17 cellular contexts compared by ENCODE assay signal in the genomic region with DNA sequence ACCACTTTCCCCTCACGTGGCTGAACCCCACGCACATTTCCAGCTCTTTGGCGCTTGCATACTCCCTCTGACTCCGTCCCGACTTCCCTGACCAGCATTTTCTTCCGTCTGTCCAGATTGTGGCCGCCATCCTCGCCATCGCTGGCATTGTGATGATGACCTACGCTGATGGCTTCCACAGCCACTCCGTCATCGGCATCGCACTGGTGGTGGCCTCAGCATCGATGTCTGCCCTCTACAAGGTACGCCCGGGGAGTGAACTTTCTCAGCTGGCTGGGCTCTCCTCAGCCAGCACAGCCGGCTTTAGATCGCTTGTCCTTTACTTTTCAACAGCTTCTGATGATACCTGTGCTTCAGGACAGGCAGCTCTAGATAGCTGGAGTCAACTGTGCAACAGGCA. TPM values are rescaled to one million over a fixed set of nuclear protein-coding genes. Genes with fewer than 3 reads are reported as not detected.
DNase-seq lines count a peak whose midpoint lies in the region; ATAC-seq and TF ChIP-seq lines count a peak whose summit lies in the region.
"Had no signal": no experiment of that assay in that cellular context is flagged by ENCODE, and none has a peak within 500 bp of the region (broad histone marks: within the 10 kb centered on the region; RNA-seq: fewer than 3 reads in every experiment).

No MANE protein-coding gene starts in this region.

- no peak for DNase-seq in activated naive CD4-positive, alpha-beta T cell (lab: John Stamatoyannopoulos, UW)
- DNase-seq in DND-41: no peak
- DNase-seq in activated naive CD8-positive, alpha-beta T cell treated with anti-CD3 and anti-CD28 coated beads, Interleukin-2, amount 50 U/mL, for 24 hours: no peak
- no peak for DNase-seq in naive thymus-derived CD8-positive, alpha-beta T cell
- no peak for DNase-seq in mesenchymal stem cell
- no peak for DNase-seq in mucosa of gallbladder (ENCODE audit: low spot score)
- DNase-seq: BE2C, DMS79 treated with DMSO at 0.1 percent for 48 hours, H7, HFFc6, KBM-7, NCI-H1694 treated with DMSO at 0.1 percent for 48 hours, NCI-H226, NCI-H524 treated with DMSO at 0.1 percent for 48 hours, PC-9 had no signal

- H3K9me3 Mint-ChIP-seq in activated naive CD4-positive, alpha-beta T cell treated with anti-CD3 and anti-CD28 coated beads, Interleukin-2, amount 50 U/mL, for 24 hours: no peaks in the 10 kb centered on the region
- H3K9me3 Mint-ChIP-seq in activated naive CD8-positive, alpha-beta T cell treated with anti-CD3 and anti-CD28 coated beads, Interleukin-2, amount 50 U/mL, for 24 hours: no peaks in the 10 kb centered on the region
- peaks cover 0 to 10% (median 0%) of the 10 kb centered on the region in 9 donors for H3K9me3 Mint-ChIP-seq in naive thymus-derived CD8-positive, alpha-beta T cell
- H3K9me3 Mint-ChIP-seq: HFFc6 had no signal

- H3K4me1 ChIP-seq in DND-41 (ENCODE audit: insufficient read depth, low read length): peaks cover 30% of the 10 kb centered on the region
- no peaks in the 10 kb centered on the region for H3K4me1 ChIP-seq in mesenchymal stem cell (ENCODE audit: control insufficient read depth, insufficient read depth, low read depth, low read length)
- H3K4me1 ChIP-seq: BE2C had no signal

- POLR2A ChIA-PET in naive thymus-derived CD8-positive, alpha-beta T cell (lab: Charles Lee): interaction anchor here (0.9 to 1.1 kb wide), 2 partner anchors 9 to 57 kb away, joined by 3 to 4 read pairs; partner anchors contain the start of gene COA6

- no peaks in the 10 kb centered on the region for H3K79me1 ChIP-seq in mesenchymal stem cell (replicated peaks; ENCODE audit: low read length, poor library complexity, severe bottlenecking)

- H3K4me2 ChIP-seq in DND-41 (ENCODE audit: insufficient read depth, low read length) (no peak overlapping the region), mesenchymal stem cell (ENCODE audit: low read length, poor library complexity, severe bottlenecking) (no peak overlapping the region)
- H3K4me2 ChIP-seq: PC-9 had no signal

- no peak overlapping the region for H3K23ac ChIP-seq in mesenchymal stem cell (ENCODE audit: low read length in 2 of 2)

- H3K4me3 Mint-ChIP-seq in activated naive CD4-positive, alpha-beta T cell treated with anti-CD3 and anti-CD28 coated beads, Interleukin-2, amount 50 U/mL, for 24 hours: peak overlapping the region; percentile 85
- peak overlapping the region; percentile 70 for H3K4me3 Mint-ChIP-seq in activated naive CD8-positive, alpha-beta T cell treated with anti-CD3 and anti-CD28 coated beads, Interleukin-2, amount 50 U/mL, for 24 hours
- H3K4me3 Mint-ChIP-seq in naive thymus-derived CD8-positive, alpha-beta T cell: peak overlapping the region in 4 of 10 donors; percentile 12 to 54 (median 31)
- H3K4me3 Mint-ChIP-seq: HFFc6 had no signal

- no peaks in the 10 kb centered on the region for H3K27me3 ChIP-seq in DND-41 (ENCODE audit: insufficient read depth, low read length, poor library complexity)
- H3K27me3 ChIP-seq in mesenchymal stem cell (ENCODE audit: control insufficient read depth in 1 of 2, insufficient read depth in 1 of 2, low read length in 2 of 2): peaks cover 9 to 60% of the 10 kb centered on the region in 2 experiments

- H3K4me1 Mint-ChIP-seq in activated naive CD4-positive, alpha-beta T cell treated with anti-CD3 and anti-CD28 coated beads, Interleukin-2, amount 50 U/mL, for 24 hours: peaks cover 79% of the 10 kb centered on the region
- peaks cover 74% of the 10 kb centered on the region for H3K4me1 Mint-ChIP-seq in activated naive CD8-positive, alpha-beta T cell treated with anti-CD3 and anti-CD28 coated beads, Interleukin-2, amount 50 U/mL, for 24 hours
- H3K4me1 Mint-ChIP-seq in naive thymus-derived CD8-positive, alpha-beta T cell: peaks cover 16 to 68% (median 59%) of the 10 kb centered on the region in 4 donors

- no peak overlapping the region for H2BK5ac ChIP-seq in mesenchymal stem cell (ENCODE audit: low read depth, low read length, poor library complexity, severe bottlenecking)

- no peak overlapping the region for H2BK120ac ChIP-seq in mesenchymal stem cell (ENCODE audit: low read depth, low read length)

- TF ChIP-seq CTCF in DND-41 (IDR thresholded peaks at IDR 0.05; ENCODE audit: borderline replicate concordance, extremely low read depth, low read length, poor library complexity, severe bottlenecking): no peak

- H3K79me2 ChIP-seq in DND-41 (ENCODE audit: insufficient read depth, low read length): no peaks in the 10 kb centered on the region

- no peak overlapping the region for H4K8ac ChIP-seq in mesenchymal stem cell (ENCODE audit: low read length)

- H4K20me1 ChIP-seq in DND-41 (ENCODE audit: insufficient read depth, low read length): no peaks in the 10 kb centered on the region

- no peak overlapping the region for H3K9ac ChIP-seq in DND-41 (ENCODE audit: low read depth, low read length)
- H3K9ac ChIP-seq in mesenchymal stem cell (ENCODE audit: low read length): no peak overlapping the region

- H3K9me3 ChIP-seq in DND-41 (ENCODE audit: insufficient read depth, low read length, severe bottlenecking) (no peaks in the 10 kb centered on the region), mesenchymal stem cell (ENCODE audit: control insufficient read depth, low read length) (no peaks in the 10 kb centered on the region)
- H3K9me3 ChIP-seq: BE2C had no signal

- H3K14ac ChIP-seq in mesenchymal stem cell (ENCODE audit: low read length in 2 of 2): peak overlapping the region in 1 of 2 experiments; percentile 89

- ATAC-seq in DND-41 (ENCODE audit: insufficient read depth, low read depth) (no peak), GM21528 (IDR thresholded peaks at IDR 0.05; ENCODE audit: low FRiP score, unreplicated experiment) (no peak)
- ATAC-seq in activated naive CD8-positive, alpha-beta T cell treated with anti-CD3 and anti-CD28 coated beads, Interleukin-2, amount 50 U/mL, for 24 hours: no peak
- ATAC-seq in naive thymus-derived CD8-positive, alpha-beta T cell: no peak

- no peak overlapping the region for H2BK12ac ChIP-seq in mesenchymal stem cell (ENCODE audit: low read length in 2 of 2)

- whole genome bisulfite sequencing in mesenchymal stem cell: 96% methylated on average over 18 of the region's 18 CpGs

- no peak overlapping the region for H2BK15ac ChIP-seq in mesenchymal stem cell (ENCODE audit: low read depth, poor library complexity, severe bottlenecking)

- H2AK5ac ChIP-seq in mesenchymal stem cell (ENCODE audit: low read length, severe bottlenecking): no peak overlapping the region

- H3K27ac ChIP-seq in DND-41 (ENCODE audit: low read length): peak overlapping the region; percentile 88
- no peak overlapping the region for H3K27ac ChIP-seq in mesenchymal stem cell (ENCODE audit: low read length, poor library complexity, severe bottlenecking)
- H3K27ac ChIP-seq: PC-9 had no signal

- H3K18ac ChIP-seq in mesenchymal stem cell (ENCODE audit: low read depth in 1 of 2, low read length in 2 of 2): no peak overlapping the region

- peak overlapping the region; percentile 98 for H3K27ac Mint-ChIP-seq in activated naive CD4-positive, alpha-beta T cell treated with anti-CD3 and anti-CD28 coated beads, Interleukin-2, amount 50 U/mL, for 24 hours
- H3K27ac Mint-ChIP-seq in activated naive CD8-positive, alpha-beta T cell treated with anti-CD3 and anti-CD28 coated beads, Interleukin-2, amount 50 U/mL, for 24 hours: peak overlapping the region; percentile 96
- H3K27ac Mint-ChIP-seq in naive thymus-derived CD8-positive, alpha-beta T cell: peak overlapping the region in 8 of 10 donors; percentile 88 to 99 (median 96)
- H3K27ac Mint-ChIP-seq: HFFc6 had no signal

- H4K91ac ChIP-seq in mesenchymal stem cell (ENCODE audit: low read length): no peak overlapping the region

- peaks cover 4% of the 10 kb centered on the region for H3K36me3 Mint-ChIP-seq in activated naive CD4-positive, alpha-beta T cell treated with anti-CD3 and anti-CD28 coated beads, Interleukin-2, amount 50 U/mL, for 24 hours
- H3K36me3 Mint-ChIP-seq in activated naive CD8-positive, alpha-beta T cell treated with anti-CD3 and anti-CD28 coated beads, Interleukin-2, amount 50 U/mL, for 24 hours (ENCODE audit: low read depth): no peaks in the 10 kb centered on the region
- H3K36me3 Mint-ChIP-seq in naive thymus-derived CD8-positive, alpha-beta T cell: no peaks in the 10 kb centered on the region

- H2AFZ ChIP-seq in DND-41 (ENCODE audit: low read depth, low read length) (no peak overlapping the region), mesenchymal stem cell (ENCODE audit: low read depth, low read length) (no peak overlapping the region)
- H2AFZ ChIP-seq: PC-9 had no signal

- no peak overlapping the region for H3K4ac ChIP-seq in mesenchymal stem cell (ENCODE audit: low read depth in 1 of 2, low read length in 2 of 2)

- H3K4me3 ChIP-seq in DND-41 (ENCODE audit: low read depth in 1 of 2, low read length in 2 of 2) (no peak overlapping the region), mesenchymal stem cell (ENCODE audit: insufficient read depth in 1 of 2, low read depth in 1 of 2, low read length in 2 of 2) (peak overlapping the region in 1 of 2 experiments; percentile 5)
- H3K4me3 ChIP-seq: PC-9 had no signal

- H3K27me3 Mint-ChIP-seq in activated naive CD4-positive, alpha-beta T cell treated with anti-CD3 and anti-CD28 coated beads, Interleukin-2, amount 50 U/mL, for 24 hours: no peaks in the 10 kb centered on the region
- no peaks in the 10 kb centered on the region for H3K27me3 Mint-ChIP-seq in activated naive CD8-positive, alpha-beta T cell treated with anti-CD3 and anti-CD28 coated beads, Interleukin-2, amount 50 U/mL, for 24 hours
- peaks cover 0 to 7% (median 0%) of the 10 kb centered on the region in 5 donors for H3K27me3 Mint-ChIP-seq in naive thymus-derived CD8-positive, alpha-beta T cell

- H3K36me3 ChIP-seq in DND-41 (ENCODE audit: insufficient read depth, low read length) (peaks cover 5% of the 10 kb centered on the region), mesenchymal stem cell (ENCODE audit: control insufficient read depth in 1 of 2, insufficient read depth in 2 of 2, low read depth in 1 of 2, low read length in 2 of 2) (no peaks in the 10 kb centered on the region)
- H3K36me3 ChIP-seq: BE2C had no signal

RNA-seq across cellular contexts. Expression of gene COA6, which starts 56.8 kb away (rescaled TPM):
- 10 to 100 TPM; 16.1 to 22.1 TPM for total RNA-seq in naive thymus-derived CD8-positive, alpha-beta T cell
- polyA plus RNA-seq in naive thymus-derived CD8-positive, alpha-beta T cell: 10 to 100 TPM; 29.1 to 32.6 (median 32.0) TPM
- polyA plus RNA-seq in mesenchymal stem cell (2013, experiment 1 of 2): 41.9 TPM
- polyA plus RNA-seq in mesenchymal stem cell (2013, experiment 2 of 2): 42.9 TPM
- 34.4 TPM for total RNA-seq in mucosa of gallbladder
